9 cellular contexts compared by ENCODE assay signal in the genomic region with DNA sequence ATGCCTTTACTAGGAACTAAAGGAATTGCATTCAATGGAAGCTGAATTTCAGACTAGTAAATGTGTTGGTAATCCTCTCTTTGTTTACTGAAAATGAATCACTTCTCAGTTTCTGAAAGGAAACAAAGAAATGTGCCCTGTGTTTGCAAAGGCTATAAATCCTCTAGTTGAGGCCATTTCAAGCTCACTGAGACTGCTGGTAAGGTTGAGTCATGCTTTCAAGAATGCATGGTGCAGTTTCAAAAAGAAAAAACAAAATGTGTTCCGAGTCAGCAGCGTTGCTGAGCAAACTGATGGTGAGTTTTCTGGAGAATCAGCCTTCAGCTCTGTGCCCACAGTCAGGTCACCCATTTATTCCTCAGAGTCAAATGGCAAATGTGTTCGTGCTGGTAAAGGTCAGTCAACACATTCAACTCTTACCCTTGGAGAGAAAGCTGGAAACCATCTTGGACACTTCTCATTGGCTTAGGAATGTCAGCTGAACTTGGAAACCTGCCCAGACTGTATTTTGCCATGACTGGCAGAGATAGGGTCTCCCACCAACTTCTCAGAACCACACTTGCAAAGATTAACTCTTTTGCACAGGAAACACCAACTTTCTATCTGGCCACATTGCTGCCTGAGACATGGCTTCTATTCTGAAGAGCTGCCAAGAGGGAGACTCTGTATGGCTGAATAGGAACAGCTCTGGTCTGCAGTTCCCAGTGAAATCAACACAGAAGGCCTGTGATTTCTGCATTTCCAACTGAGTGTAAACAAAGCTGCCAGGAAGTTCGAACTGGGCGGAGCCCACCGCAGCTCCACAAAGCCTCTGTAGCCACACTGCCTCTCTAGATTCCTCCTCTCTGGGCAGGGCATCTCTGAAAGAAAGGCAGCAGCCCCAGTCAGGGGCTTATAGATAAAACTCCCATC.
A peak's percentile ranks its signal among the peaks of the same experiment; 100 is the strongest.
DNase-seq lines count a peak whose midpoint lies in the region; ATAC-seq and TF ChIP-seq lines count a peak whose summit lies in the region.
"Had no signal": no experiment of that assay in that cellular context is flagged by ENCODE, and none has a peak within 500 bp of the region (broad histone marks: within the 10 kb centered on the region; RNA-seq: fewer than 3 reads in every experiment).

No MANE protein-coding gene starts in this region.

- H3K4me3 Mint-ChIP-seq in endodermal cell (no peak overlapping the region), nephron (no peak overlapping the region), glutamatergic neuron (ENCODE audit: unreplicated experiment) (no peak overlapping the region)

- peak; percentile 83 for ATAC-seq in GM18861 (IDR thresholded peaks at IDR 0.05; ENCODE audit: unreplicated experiment)
- peak; percentile 91 for ATAC-seq in HG02943 (IDR thresholded peaks at IDR 0.05; ENCODE audit: low read depth, unreplicated experiment)
- ATAC-seq: psoas muscle had no signal

- H3K9me3 ChIP-seq in NT2/D1 (ENCODE audit: insufficient read depth, low read length) (peaks cover 41% of the 10 kb centered on the region), endodermal cell (ENCODE audit: control insufficient read depth, low read length) (peaks cover 7% of the 10 kb centered on the region)
- H3K9me3 ChIP-seq: psoas muscle had no signal

- peaks cover 33% of the 10 kb centered on the region for H3K4me1 Mint-ChIP-seq in endodermal cell
- H3K4me1 Mint-ChIP-seq in nephron: peaks cover 16% of the 10 kb centered on the region
- no peaks in the 10 kb centered on the region for H3K4me1 Mint-ChIP-seq in glutamatergic neuron (ENCODE audit: low read depth, unreplicated experiment)

- no peaks in the 10 kb centered on the region for H3K36me3 ChIP-seq in NT2/D1 (ENCODE audit: insufficient read depth, insufficient read length, low read length)
- H3K36me3 ChIP-seq in endodermal cell (ENCODE audit: control insufficient read depth, insufficient read depth, low read length): no peaks in the 10 kb centered on the region

- H3K9me3 Mint-ChIP-seq in endodermal cell (peaks cover 39% of the 10 kb centered on the region), nephron (peaks cover 5% of the 10 kb centered on the region), glutamatergic neuron (ENCODE audit: unreplicated experiment) (no peaks in the 10 kb centered on the region)

- H3K27me3 ChIP-seq in NT2/D1 (ENCODE audit: insufficient read depth, insufficient read length) (no peaks in the 10 kb centered on the region), endodermal cell (ENCODE audit: control insufficient read depth, insufficient read depth, low read length, poor library complexity, severe bottlenecking) (no peaks in the 10 kb centered on the region)

- H3K4me1 ChIP-seq in NT2/D1 (ENCODE audit: insufficient read depth, insufficient read length): no peaks in the 10 kb centered on the region
- H3K4me1 ChIP-seq in endodermal cell (ENCODE audit: control insufficient read depth, insufficient read depth, low read length): peaks cover 13% of the 10 kb centered on the region
- H3K4me1 ChIP-seq: psoas muscle had no signal

- TF ChIP-seq CTCF in endodermal cell (conservative IDR thresholded peaks at IDR 0.05) (no peak), nephron (IDR thresholded peaks at IDR 0.05; ENCODE audit: unreplicated experiment in 3 of 3) (no peak), glutamatergic neuron (IDR thresholded peaks at IDR 0.05; ENCODE audit: partially characterized antibody, unreplicated experiment) (no peak)

- 44 to 46% methylated on average over 4 to 6 of the region's 6 CpGs for WGBS in endodermal cell (ENCODE audit: insufficient coverage in 1 of 2, insufficient read length in 1 of 2), 2 experiments

- H3K9ac ChIP-seq in NT2/D1 (ENCODE audit: insufficient read length, low read depth) (no peak overlapping the region), endodermal cell (ENCODE audit: extremely low read depth, low read length, poor library complexity, severe bottlenecking) (no peak overlapping the region)

- in situ Hi-C loops in KBM-7 (cut with MboI; ENCODE audit: low pct_unique_long_range_greater_than_20kb, low sequenced_read_pairs): no loop called here

- H3K36me3 Mint-ChIP-seq in endodermal cell (ENCODE audit: low read depth): peaks cover 6% of the 10 kb centered on the region
- no peaks in the 10 kb centered on the region for H3K36me3 Mint-ChIP-seq in nephron (ENCODE audit: low read depth)
- H3K36me3 Mint-ChIP-seq in glutamatergic neuron (ENCODE audit: unreplicated experiment): no peaks in the 10 kb centered on the region

- H3K27ac Mint-ChIP-seq in endodermal cell (peak overlapping the region; percentile 94), nephron (peak overlapping the region; percentile 77 to 90 (median 90)), glutamatergic neuron (ENCODE audit: unreplicated experiment) (no peak overlapping the region)

- no peaks in the 10 kb centered on the region for H3K27me3 Mint-ChIP-seq in endodermal cell (ENCODE audit: insufficient read depth)
- H3K27me3 Mint-ChIP-seq in nephron (ENCODE audit: low read depth): no peaks in the 10 kb centered on the region
- H3K27me3 Mint-ChIP-seq in glutamatergic neuron (ENCODE audit: unreplicated experiment): no peaks in the 10 kb centered on the region

- DNase-seq in CMK (ENCODE audit: low read depth): peak; percentile 83
- peak; percentile 50 for DNase-seq in NT2/D1 (ENCODE audit: low read depth, low spot score)
- DNase-seq in endodermal cell: peak; percentile 88
- no peak for DNase-seq in KBM-7
- DNase-seq in glutamatergic neuron: no peak

- H3K27ac ChIP-seq in endodermal cell (ENCODE audit: low read depth, low read length): peak overlapping the region; percentile 89
- H3K27ac ChIP-seq: psoas muscle had no signal

- no peak overlapping the region for H3K4me3 ChIP-seq in NT2/D1 (ENCODE audit: insufficient read length, low read depth)
- peak overlapping the region; percentile 54 for H3K4me3 ChIP-seq in endodermal cell (ENCODE audit: low read length)
- H3K4me3 ChIP-seq: psoas muscle had no signal

Comparison
In these comparisons a context has a peak if more than half of its experiments do, and no peak if none do; other contexts are left out.
1. DNase-seq: peak in CMK (single experiment), NT2/D1 (single experiment) and endodermal cell (single experiment); none in KBM-7 (single experiment) and glutamatergic neuron (single experiment).